Comparison of ENCODE assay signal across 1 cellular context in genomic region chr4:3074846-3075651, GRCh38.
TF ChIP-seq lines count a peak whose summit lies in the region.

No MANE protein-coding gene starts in this region.

TF ChIP-seq in K562, 482 proteins besides CTCF, POLR2A, EP300 and RAD21 (continued from another document and continues in another):
- TF ChIP-seq CEBPZ (IDR thresholded peaks at IDR 0.05; ENCODE audit: borderline replicate concordance, low read depth, low read length): no peak
- no peak for TF ChIP-seq SREBF2 (CRISPR knock-in tag; IDR thresholded peaks at IDR 0.05)
- no peak for TF ChIP-seq ESRRA (IDR thresholded peaks at IDR 0.05; ENCODE audit: borderline replicate concordance, low read depth)
- TF ChIP-seq ZBTB8A (IDR thresholded peaks at IDR 0.05; ENCODE audit: partially characterized antibody): no peak
- TF ChIP-seq ZNF764 (CRISPR knock-in tag; IDR thresholded peaks at IDR 0.05; ENCODE audit: low read depth): no peak
- TF ChIP-seq SPI1 (IDR thresholded peaks at IDR 0.05; ENCODE audit: borderline replicate concordance, low read depth, low read length): peak; percentile 90
- 0 out of 2 replicates have a peak, but pooled peaks have one; percentile 1 for TF ChIP-seq ZNF143 (CRISPR knock-in tag; IDR thresholded peaks at IDR 0.05)
- no peak for TF ChIP-seq DMBX1 (CRISPR knock-in tag; IDR thresholded peaks at IDR 0.05; ENCODE audit: borderline replicate concordance)
- TF ChIP-seq ZNF79 (CRISPR knock-in tag; IDR thresholded peaks at IDR 0.05; ENCODE audit: low read depth): no peak
- TF ChIP-seq KLF6 (CRISPR knock-in tag; IDR thresholded peaks at IDR 0.05; ENCODE audit: borderline replicate concordance): no peak
- TF ChIP-seq BRCA1 (IDR thresholded peaks at IDR 0.05): no peak
- no peak for TF ChIP-seq BRCA1 (CRISPR knock-in tag; IDR thresholded peaks at IDR 0.05)
- TF ChIP-seq DIDO1 (tag; IDR thresholded peaks at IDR 0.05; ENCODE audit: low read depth): no peak
- TF ChIP-seq NCOA1 (IDR thresholded peaks at IDR 0.05; ENCODE audit: low read depth): no peak
- 0 out of 2 replicates have a peak, but pooled peaks have one; percentile 31 for TF ChIP-seq ETV5 (CRISPR knock-in tag; IDR thresholded peaks at IDR 0.05; ENCODE audit: low read depth)
- no peak for TF ChIP-seq SIN3B (IDR thresholded peaks at IDR 0.05; ENCODE audit: low read depth)
- no peak for TF ChIP-seq NFE2L1 (tag; IDR thresholded peaks at IDR 0.05; ENCODE audit: borderline replicate concordance, low read depth)
- TF ChIP-seq PML (IDR thresholded peaks at IDR 0.05; ENCODE audit: low read length): no peak
- no peak for TF ChIP-seq ZNF609 (CRISPR knock-in tag; IDR thresholded peaks at IDR 0.05; ENCODE audit: borderline replicate concordance)
- no peak for TF ChIP-seq MYBL2 (IDR thresholded peaks at IDR 0.05; ENCODE audit: low read depth)
- TF ChIP-seq MYBL2 (CRISPR knock-in tag; IDR thresholded peaks at IDR 0.05; ENCODE audit: borderline replicate concordance): no peak
- no peak for TF ChIP-seq POLR2B (IDR thresholded peaks at IDR 0.05; ENCODE audit: low read depth, partially characterized antibody)
- TF ChIP-seq MAFK (IDR thresholded peaks at IDR 0.05; ENCODE audit: low read length): no peak
- TF ChIP-seq HNRNPK (IDR thresholded peaks at IDR 0.05; ENCODE audit: low read depth, low read length, poor library complexity, severe bottlenecking): no peak
- no peak; the same call in 1 of the 2 replicates for TF ChIP-seq STAG1 (CRISPR knock-in tag; IDR thresholded peaks at IDR 0.05; ENCODE audit: borderline replicate concordance)
- peak; percentile 46; the same call in 1 of the 2 replicates for TF ChIP-seq ZNF511 (CRISPR knock-in tag; IDR thresholded peaks at IDR 0.05)
- no peak for TF ChIP-seq SMAD2 (IDR thresholded peaks at IDR 0.05; ENCODE audit: low read depth, low read length)
- TF ChIP-seq GTF2B (IDR thresholded peaks at IDR 0.05; ENCODE audit: extremely low read depth, insufficient read length): no peak
- no peak for TF ChIP-seq POLR2G (IDR thresholded peaks at IDR 0.05; ENCODE audit: low read depth, low read length)
- TF ChIP-seq TAF1 (IDR thresholded peaks at IDR 0.05; ENCODE audit: control insufficient read depth, extremely low read depth, insufficient read depth, low read length, severe bottlenecking): peak; percentile 50
- no peak for TF ChIP-seq FOXJ3 (CRISPR knock-in tag; IDR thresholded peaks at IDR 0.05)
- TF ChIP-seq RBFOX2 (IDR thresholded peaks at IDR 0.05; ENCODE audit: low read depth, low read length): peak; percentile 11; the same call in 1 of the 2 replicates
- no peak for TF ChIP-seq STAT5B (CRISPR knock-in tag; IDR thresholded peaks at IDR 0.05)
- TF ChIP-seq SMAD4 (CRISPR knock-in tag; conservative IDR thresholded peaks at IDR 0.05): 0 out of 2 replicates have a peak, but pooled peaks have one; percentile 7
- no peak for TF ChIP-seq ELK3 (CRISPR knock-in tag; IDR thresholded peaks at IDR 0.05)
- TF ChIP-seq ARID3A (IDR thresholded peaks at IDR 0.05; ENCODE audit: borderline replicate concordance, low read depth, low read length): no peak
- TF ChIP-seq CEBPB (tag; IDR thresholded peaks at IDR 0.05): no peak
- TF ChIP-seq ZFP30 (CRISPR knock-in tag; IDR thresholded peaks at IDR 0.05; ENCODE audit: borderline replicate concordance): no peak
- no peak for TF ChIP-seq RUNX1 (IDR thresholded peaks at IDR 0.05; ENCODE audit: low read depth)
- no peak for TF ChIP-seq ZBTB5 (IDR thresholded peaks at IDR 0.05)
- TF ChIP-seq MBD1 (CRISPR knock-in tag; IDR thresholded peaks at IDR 0.05): no peak
- TF ChIP-seq E2F4 (CRISPR knock-in tag; IDR thresholded peaks at IDR 0.05; ENCODE audit: low read depth): no peak
- TF ChIP-seq JUND (IDR thresholded peaks at IDR 0.05; ENCODE audit: borderline replicate concordance, low read depth, low read length): peak; percentile 46; the same call in 1 of the 2 replicates
- TF ChIP-seq JUND (tag; IDR thresholded peaks at IDR 0.05; ENCODE audit: borderline replicate concordance, low read depth, low read length): no peak; the same call in 2 of the 3 replicates
- TF ChIP-seq CCNT2 (IDR thresholded peaks at IDR 0.05; ENCODE audit: borderline replicate concordance, extremely low read depth, insufficient read length, low read depth, low read length): no peak
- TF ChIP-seq FOXJ2 (tag; IDR thresholded peaks at IDR 0.05): no peak
- no peak for TF ChIP-seq ZNF274 (IDR thresholded peaks at IDR 0.05; ENCODE audit: borderline replicate concordance, low read depth, low read length)
- TF ChIP-seq RBM14 (IDR thresholded peaks at IDR 0.05; ENCODE audit: borderline replicate concordance, insufficient read depth, low read depth, low read length): no peak
- TF ChIP-seq ZNF41 (CRISPR knock-in tag; conservative IDR thresholded peaks at IDR 0.05): no peak
